In the genomic region with DNA sequence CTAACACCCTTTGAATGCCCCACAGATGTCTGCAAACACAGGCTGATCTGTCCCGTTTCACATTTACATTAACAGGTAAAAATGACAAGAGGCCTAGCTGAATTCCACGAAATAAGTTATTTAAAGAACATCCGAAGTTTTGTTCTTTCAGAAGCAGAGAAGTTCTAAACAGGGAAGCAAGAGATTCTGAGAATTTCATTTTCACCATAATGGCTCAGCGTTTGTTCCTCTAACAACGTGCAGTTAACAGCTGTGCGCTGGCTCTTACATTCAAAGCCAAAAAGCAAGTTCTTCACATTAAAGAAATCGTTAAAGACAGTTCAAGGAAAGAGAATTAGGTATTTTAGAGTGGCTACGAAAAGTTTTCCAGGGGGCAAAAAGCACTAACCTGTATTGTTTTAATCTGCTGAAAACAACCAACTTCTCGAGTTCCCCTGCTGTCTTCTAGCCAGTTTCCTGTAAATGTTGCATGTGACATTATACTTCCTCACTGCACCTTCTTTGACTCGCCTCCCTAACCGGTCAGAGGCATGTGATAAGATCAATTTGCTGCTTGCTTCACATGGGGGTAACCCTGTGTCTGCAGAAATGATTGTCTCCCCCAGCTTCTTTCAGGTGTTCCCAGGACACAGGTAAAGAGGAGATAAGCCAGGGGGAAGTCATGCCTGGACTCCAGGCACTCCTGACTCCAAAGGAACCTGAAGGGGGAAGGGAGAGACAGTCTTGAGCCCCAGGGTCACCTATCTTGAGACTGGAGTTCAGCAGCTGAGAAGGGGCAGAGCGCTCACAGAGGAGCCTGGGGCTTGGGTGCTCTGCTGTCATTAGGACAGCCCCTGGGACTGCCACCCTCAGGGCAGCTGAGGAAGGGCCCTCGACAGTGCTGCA, we compare ENCODE assay signal across 8 cellular contexts. TPM values are rescaled to one million over a fixed set of nuclear protein-coding genes. Genes with fewer than 3 reads are reported as not detected.
A peak's percentile ranks its signal among the peaks of the same experiment; 100 is the strongest.
DNase-seq lines count a peak whose midpoint lies in the region; ATAC-seq and TF ChIP-seq lines count a peak whose summit lies in the region.

No MANE protein-coding gene starts in this region.

- TF ChIP-seq EP300 in esophagus muscularis mucosa (IDR thresholded peaks at IDR 0.05): no peak

- peak overlapping the region; percentile 72 for H3K27ac ChIP-seq in BLaER1
- H3K27ac ChIP-seq in esophagus muscularis mucosa (replicated peaks in 1 of 4): peak overlapping the region; percentile 60 to 71 (median 63)

- H3K27ac Mint-ChIP-seq in progenitor cell of endocrine pancreas: no peak overlapping the region

- H3K36me3 Mint-ChIP-seq in progenitor cell of endocrine pancreas (ENCODE audit: insufficient read depth): no peaks in the 10 kb centered on the region

- no peaks in the 10 kb centered on the region for H3K27me3 ChIP-seq in BLaER1
- no peaks in the 10 kb centered on the region for H3K27me3 ChIP-seq in esophagus muscularis mucosa

- peaks cover 2% of the 10 kb centered on the region for H3K4me1 Mint-ChIP-seq in progenitor cell of endocrine pancreas (ENCODE audit: low read depth)

- H3K27me3 Mint-ChIP-seq in progenitor cell of endocrine pancreas: no peaks in the 10 kb centered on the region

- ATAC-seq in GM19397 (IDR thresholded peaks at IDR 0.05; ENCODE audit: unreplicated experiment) (peak; percentile 65), HG03460 (IDR thresholded peaks at IDR 0.05; ENCODE audit: unreplicated experiment) (peak; percentile 69), sciatic nerve (peak; percentile 72)
- ATAC-seq in activated CD4-positive, CD25-positive, alpha-beta regulatory T cell treated with anti-CD3 and anti-CD28 coated beads, Interleukin-2, amount 50 U/mL, for 24 hours: peak; percentile 62 to 64

- H3K4me1 ChIP-seq in BLaER1 (peaks cover 44% of the 10 kb centered on the region), esophagus muscularis mucosa (peaks cover 14 to 72% (median 69%) of the 10 kb centered on the region in 4 donors)

- no peak overlapping the region for H3K4me3 Mint-ChIP-seq in progenitor cell of endocrine pancreas (ENCODE audit: low read depth)

- no peaks in the 10 kb centered on the region for H4K20me1 ChIP-seq in BLaER1

- intact Hi-C loops in esophagus muscularis mucosa (cut with DNase I) (no loop called here), sciatic nerve (cut with DNase I) (no loop called here)

- H3K9me3 ChIP-seq in BLaER1 (no peaks in the 10 kb centered on the region), esophagus muscularis mucosa (no peaks in the 10 kb centered on the region)

- no peaks in the 10 kb centered on the region for H3K9me3 Mint-ChIP-seq in progenitor cell of endocrine pancreas (ENCODE audit: low read depth)

- no peak for DNase-seq in esophagus muscularis mucosa (ENCODE audit: extremely low spot score)
- no peak for DNase-seq in sciatic nerve (ENCODE audit: low spot score)
- DNase-seq in progenitor cell of endocrine pancreas (ENCODE audit: low spot score, unreplicated experiment): no peak
- DNase-seq in HT-29 (ENCODE audit: low spot score): no peak

- TF ChIP-seq CTCF in esophagus muscularis mucosa (IDR thresholded peaks at IDR 0.05) (no peak), progenitor cell of endocrine pancreas (IDR thresholded peaks at IDR 0.05; ENCODE audit: unreplicated experiment) (no peak)

- peak overlapping the region; percentile 80 for H3K4me2 ChIP-seq in BLaER1

- H3K9ac ChIP-seq in BLaER1: peak overlapping the region; percentile 73

- TF ChIP-seq POLR2A in esophagus muscularis mucosa (IDR thresholded peaks at IDR 0.05; ENCODE audit: low read depth): no peak

- 51% methylated on average over 13 of the region's 13 CpGs for WGBS in esophagus muscularis mucosa

- H3K4me3 ChIP-seq in BLaER1 (peak overlapping the region; percentile 62), esophagus muscularis mucosa (peak overlapping the region; percentile 22 to 43 (median 33))

- H3K36me3 ChIP-seq in BLaER1 (peaks cover 14% of the 10 kb centered on the region), esophagus muscularis mucosa (peaks cover 0 to 3% (median 0%) of the 10 kb centered on the region in 4 donors)

RNA-seq across cellular contexts. Expression of gene WIPF1, which starts 36.8 kb away (rescaled TPM):
- 10 to 100 TPM; 31.5 to 61.5 (median 36.3) TPM for total RNA-seq in esophagus muscularis mucosa
- total RNA-seq in sciatic nerve: 107 TPM
- total RNA-seq in progenitor cell of endocrine pancreas: 12.9 and 17.3 TPM in 2 replicates
- not detected in 2 replicates for total RNA-seq in HT-29 (2014; rRNA removed; shearing (Covaris generic))

Comparison
In these comparisons a context has a peak if more than half of its experiments do, and no peak if none do; other contexts are left out.
1. RNA of gene WIPF1, which starts 36.8 kb away (total RNA-seq): 107 TPM in sciatic nerve (single experiment), 31.5 to 61.5 TPM in esophagus muscularis mucosa and 12.9 to 17.3 TPM in progenitor cell of endocrine pancreas; not detected in HT-29; every median in the first group is over 10 times any median in the second.
2. Peak in every context shown above with its lines, with median percentiles within 50 percentile points of each other: ATAC-seq.